In the genomic region with DNA sequence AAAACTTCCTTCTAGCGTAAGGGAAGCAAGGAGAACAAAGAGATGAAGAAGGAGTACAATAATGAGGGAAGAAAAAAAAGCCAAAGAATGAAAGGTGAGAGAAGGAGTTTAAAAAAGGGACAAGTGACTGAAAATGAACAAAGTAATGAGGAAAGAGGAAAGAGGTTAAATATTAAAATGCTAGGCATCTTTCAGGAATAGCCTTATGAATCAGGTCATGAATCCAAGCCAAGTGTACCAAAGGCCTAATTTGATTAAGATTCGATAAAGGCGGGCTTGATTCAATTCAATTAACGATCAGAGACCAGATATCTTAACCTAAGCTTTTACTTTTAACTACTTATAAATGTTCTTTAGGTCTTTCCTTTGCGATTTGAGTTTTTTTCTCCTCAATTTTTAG, we compare ENCODE assay signal across 2 cellular contexts.
TF ChIP-seq lines count a peak whose summit lies in the region.

No MANE protein-coding gene starts in this region.

TF ChIP-seq in HepG2, 621 proteins besides CTCF, POLR2A, EP300 and RAD21:
- TF ChIP-seq, protein P1, sequence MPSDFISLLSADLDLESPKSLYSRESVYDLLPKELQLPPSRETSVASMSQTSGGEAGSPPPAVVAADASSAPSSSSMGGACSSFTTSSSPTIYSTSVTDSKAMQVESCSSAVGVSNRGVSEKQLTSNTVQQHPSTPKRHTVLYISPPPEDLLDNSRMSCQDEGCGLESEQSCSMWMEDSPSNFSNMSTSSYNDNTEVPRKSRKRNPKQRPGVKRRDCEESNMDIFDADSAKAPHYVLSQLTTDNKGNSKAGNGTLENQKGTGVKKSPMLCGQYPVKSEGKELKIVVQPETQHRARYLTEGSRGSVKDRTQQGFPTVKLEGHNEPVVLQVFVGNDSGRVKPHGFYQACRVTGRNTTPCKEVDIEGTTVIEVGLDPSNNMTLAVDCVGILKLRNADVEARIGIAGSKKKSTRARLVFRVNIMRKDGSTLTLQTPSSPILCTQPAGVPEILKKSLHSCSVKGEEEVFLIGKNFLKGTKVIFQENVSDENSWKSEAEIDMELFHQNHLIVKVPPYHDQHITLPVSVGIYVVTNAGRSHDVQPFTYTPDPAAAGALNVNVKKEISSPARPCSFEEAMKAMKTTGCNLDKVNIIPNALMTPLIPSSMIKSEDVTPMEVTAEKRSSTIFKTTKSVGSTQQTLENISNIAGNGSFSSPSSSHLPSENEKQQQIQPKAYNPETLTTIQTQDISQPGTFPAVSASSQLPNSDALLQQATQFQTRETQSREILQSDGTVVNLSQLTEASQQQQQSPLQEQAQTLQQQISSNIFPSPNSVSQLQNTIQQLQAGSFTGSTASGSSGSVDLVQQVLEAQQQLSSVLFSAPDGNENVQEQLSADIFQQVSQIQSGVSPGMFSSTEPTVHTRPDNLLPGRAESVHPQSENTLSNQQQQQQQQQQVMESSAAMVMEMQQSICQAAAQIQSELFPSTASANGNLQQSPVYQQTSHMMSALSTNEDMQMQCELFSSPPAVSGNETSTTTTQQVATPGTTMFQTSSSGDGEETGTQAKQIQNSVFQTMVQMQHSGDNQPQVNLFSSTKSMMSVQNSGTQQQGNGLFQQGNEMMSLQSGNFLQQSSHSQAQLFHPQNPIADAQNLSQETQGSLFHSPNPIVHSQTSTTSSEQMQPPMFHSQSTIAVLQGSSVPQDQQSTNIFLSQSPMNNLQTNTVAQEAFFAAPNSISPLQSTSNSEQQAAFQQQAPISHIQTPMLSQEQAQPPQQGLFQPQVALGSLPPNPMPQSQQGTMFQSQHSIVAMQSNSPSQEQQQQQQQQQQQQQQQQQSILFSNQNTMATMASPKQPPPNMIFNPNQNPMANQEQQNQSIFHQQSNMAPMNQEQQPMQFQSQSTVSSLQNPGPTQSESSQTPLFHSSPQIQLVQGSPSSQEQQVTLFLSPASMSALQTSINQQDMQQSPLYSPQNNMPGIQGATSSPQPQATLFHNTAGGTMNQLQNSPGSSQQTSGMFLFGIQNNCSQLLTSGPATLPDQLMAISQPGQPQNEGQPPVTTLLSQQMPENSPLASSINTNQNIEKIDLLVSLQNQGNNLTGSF (CRISPR knock-in tag; IDR thresholded peaks at IDR 0.05) = no peak
- no peak for TF ChIP-seq GFI1 (CRISPR knock-in tag; IDR thresholded peaks at IDR 0.05; ENCODE audit: borderline replicate concordance)
- TF ChIP-seq, protein P2, sequence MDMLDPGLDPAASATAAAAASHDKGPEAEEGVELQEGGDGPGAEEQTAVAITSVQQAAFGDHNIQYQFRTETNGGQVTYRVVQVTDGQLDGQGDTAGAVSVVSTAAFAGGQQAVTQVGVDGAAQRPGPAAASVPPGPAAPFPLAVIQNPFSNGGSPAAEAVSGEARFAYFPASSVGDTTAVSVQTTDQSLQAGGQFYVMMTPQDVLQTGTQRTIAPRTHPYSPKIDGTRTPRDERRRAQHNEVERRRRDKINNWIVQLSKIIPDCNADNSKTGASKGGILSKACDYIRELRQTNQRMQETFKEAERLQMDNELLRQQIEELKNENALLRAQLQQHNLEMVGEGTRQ (IDR thresholded peaks at IDR 0.05; ENCODE audit: low read depth, low read length) = no peak
- TF ChIP-seq, protein P2 (CRISPR knock-in tag; IDR thresholded peaks at IDR 0.05; ENCODE audit: borderline replicate concordance) = no peak
TF ChIP-seq in HepG2: peak in this region for 0.

TF ChIP-seq in WTC11, 78 proteins besides CTCF, POLR2A, EP300 and RAD21 (continued from another document):
- TF ChIP-seq, protein P3, sequence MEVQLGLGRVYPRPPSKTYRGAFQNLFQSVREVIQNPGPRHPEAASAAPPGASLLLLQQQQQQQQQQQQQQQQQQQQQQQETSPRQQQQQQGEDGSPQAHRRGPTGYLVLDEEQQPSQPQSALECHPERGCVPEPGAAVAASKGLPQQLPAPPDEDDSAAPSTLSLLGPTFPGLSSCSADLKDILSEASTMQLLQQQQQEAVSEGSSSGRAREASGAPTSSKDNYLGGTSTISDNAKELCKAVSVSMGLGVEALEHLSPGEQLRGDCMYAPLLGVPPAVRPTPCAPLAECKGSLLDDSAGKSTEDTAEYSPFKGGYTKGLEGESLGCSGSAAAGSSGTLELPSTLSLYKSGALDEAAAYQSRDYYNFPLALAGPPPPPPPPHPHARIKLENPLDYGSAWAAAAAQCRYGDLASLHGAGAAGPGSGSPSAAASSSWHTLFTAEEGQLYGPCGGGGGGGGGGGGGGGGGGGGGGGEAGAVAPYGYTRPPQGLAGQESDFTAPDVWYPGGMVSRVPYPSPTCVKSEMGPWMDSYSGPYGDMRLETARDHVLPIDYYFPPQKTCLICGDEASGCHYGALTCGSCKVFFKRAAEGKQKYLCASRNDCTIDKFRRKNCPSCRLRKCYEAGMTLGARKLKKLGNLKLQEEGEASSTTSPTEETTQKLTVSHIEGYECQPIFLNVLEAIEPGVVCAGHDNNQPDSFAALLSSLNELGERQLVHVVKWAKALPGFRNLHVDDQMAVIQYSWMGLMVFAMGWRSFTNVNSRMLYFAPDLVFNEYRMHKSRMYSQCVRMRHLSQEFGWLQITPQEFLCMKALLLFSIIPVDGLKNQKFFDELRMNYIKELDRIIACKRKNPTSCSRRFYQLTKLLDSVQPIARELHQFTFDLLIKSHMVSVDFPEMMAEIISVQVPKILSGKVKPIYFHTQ (CRISPR knock-in tag; IDR thresholded peaks at IDR 0.05) = no peak
- TF ChIP-seq SOX15 (CRISPR knock-in tag; IDR thresholded peaks at IDR 0.05) (no peak), ZNF317 (CRISPR knock-in tag; IDR thresholded peaks at IDR 0.05; ENCODE audit: borderline replicate concordance, low read depth) (no peak), FOXP1 (CRISPR knock-in tag; IDR thresholded peaks at IDR 0.05; ENCODE audit: borderline replicate concordance) (no peak)
- TF ChIP-seq, protein P4, sequence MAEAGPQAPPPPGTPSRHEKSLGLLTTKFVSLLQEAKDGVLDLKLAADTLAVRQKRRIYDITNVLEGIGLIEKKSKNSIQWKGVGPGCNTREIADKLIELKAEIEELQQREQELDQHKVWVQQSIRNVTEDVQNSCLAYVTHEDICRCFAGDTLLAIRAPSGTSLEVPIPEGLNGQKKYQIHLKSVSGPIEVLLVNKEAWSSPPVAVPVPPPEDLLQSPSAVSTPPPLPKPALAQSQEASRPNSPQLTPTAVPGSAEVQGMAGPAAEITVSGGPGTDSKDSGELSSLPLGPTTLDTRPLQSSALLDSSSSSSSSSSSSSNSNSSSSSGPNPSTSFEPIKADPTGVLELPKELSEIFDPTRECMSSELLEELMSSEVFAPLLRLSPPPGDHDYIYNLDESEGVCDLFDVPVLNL (CRISPR knock-in tag; IDR thresholded peaks at IDR 0.05; ENCODE audit: borderline replicate concordance, low read depth) = no peak
- TF ChIP-seq, protein P5, sequence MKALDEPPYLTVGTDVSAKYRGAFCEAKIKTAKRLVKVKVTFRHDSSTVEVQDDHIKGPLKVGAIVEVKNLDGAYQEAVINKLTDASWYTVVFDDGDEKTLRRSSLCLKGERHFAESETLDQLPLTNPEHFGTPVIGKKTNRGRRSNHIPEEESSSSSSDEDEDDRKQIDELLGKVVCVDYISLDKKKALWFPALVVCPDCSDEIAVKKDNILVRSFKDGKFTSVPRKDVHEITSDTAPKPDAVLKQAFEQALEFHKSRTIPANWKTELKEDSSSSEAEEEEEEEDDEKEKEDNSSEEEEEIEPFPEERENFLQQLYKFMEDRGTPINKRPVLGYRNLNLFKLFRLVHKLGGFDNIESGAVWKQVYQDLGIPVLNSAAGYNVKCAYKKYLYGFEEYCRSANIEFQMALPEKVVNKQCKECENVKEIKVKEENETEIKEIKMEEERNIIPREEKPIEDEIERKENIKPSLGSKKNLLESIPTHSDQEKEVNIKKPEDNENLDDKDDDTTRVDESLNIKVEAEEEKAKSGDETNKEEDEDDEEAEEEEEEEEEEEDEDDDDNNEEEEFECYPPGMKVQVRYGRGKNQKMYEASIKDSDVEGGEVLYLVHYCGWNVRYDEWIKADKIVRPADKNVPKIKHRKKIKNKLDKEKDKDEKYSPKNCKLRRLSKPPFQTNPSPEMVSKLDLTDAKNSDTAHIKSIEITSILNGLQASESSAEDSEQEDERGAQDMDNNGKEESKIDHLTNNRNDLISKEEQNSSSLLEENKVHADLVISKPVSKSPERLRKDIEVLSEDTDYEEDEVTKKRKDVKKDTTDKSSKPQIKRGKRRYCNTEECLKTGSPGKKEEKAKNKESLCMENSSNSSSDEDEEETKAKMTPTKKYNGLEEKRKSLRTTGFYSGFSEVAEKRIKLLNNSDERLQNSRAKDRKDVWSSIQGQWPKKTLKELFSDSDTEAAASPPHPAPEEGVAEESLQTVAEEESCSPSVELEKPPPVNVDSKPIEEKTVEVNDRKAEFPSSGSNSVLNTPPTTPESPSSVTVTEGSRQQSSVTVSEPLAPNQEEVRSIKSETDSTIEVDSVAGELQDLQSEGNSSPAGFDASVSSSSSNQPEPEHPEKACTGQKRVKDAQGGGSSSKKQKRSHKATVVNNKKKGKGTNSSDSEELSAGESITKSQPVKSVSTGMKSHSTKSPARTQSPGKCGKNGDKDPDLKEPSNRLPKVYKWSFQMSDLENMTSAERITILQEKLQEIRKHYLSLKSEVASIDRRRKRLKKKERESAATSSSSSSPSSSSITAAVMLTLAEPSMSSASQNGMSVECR (CRISPR knock-in tag; IDR thresholded peaks at IDR 0.05; ENCODE audit: borderline replicate concordance) = no peak
